Comparison of ENCODE assay signal across 15 cellular contexts in genomic region chr11:88384004-88384677, GRCh38. TPM values are rescaled to one million over a fixed set of nuclear protein-coding genes. Genes with fewer than 3 reads are reported as not detected.
DNase-seq lines count a peak whose midpoint lies in the region; ATAC-seq, FAIRE-seq and TF ChIP-seq lines count a peak whose summit lies in the region.
"Had no signal": no experiment of that assay in that cellular context is flagged by ENCODE, and none has a peak within 500 bp of the region (broad histone marks: within the 10 kb centered on the region; RNA-seq: fewer than 3 reads in every experiment).

No MANE protein-coding gene starts in this region.

- H3K4me3 ChIP-seq in OCI-LY3 (ENCODE audit: low read length) (no peak overlapping the region), cardiac fibroblast (replicated peaks in 1 of 2; ENCODE audit: low read depth in 2 of 2, low read length in 2 of 2) (no peak overlapping the region), mesodermal cell (ENCODE audit: extremely low read depth, insufficient read depth, low read length, poor library complexity, severe bottlenecking) (no peak overlapping the region)
- H3K4me3 ChIP-seq: left lung, stomach had no signal

- H3K36me3 Mint-ChIP-seq in activated T-helper 1 cell treated with anti-CD3 and anti-CD28 coated beads, Interleukin-12 subunit alpha, Interleukin-12 subunit beta, Interleukin-2, Interleukin-4 antibody, amounts not matched to agents 30 ng/mL and 10 ng/mL and 1 ng/mL, durations not matched to agents 14 hours and 24 hours and 36 hours (ENCODE audit: low read depth), result peaks cover 2% of the 10 kb centered on the region
- H3K36me3 Mint-ChIP-seq: natural killer cell treated with Interleukin-12 subunit alpha and Interleukin-12 subunit beta and Interleukin-15 and Interleukin-18, amount 100 ng/mL, for 72 hours had no signal

- no peak overlapping the region for H3K9ac ChIP-seq in OCI-LY3 (ENCODE audit: low read length)

- H3K27ac ChIP-seq in OCI-LY3 (ENCODE audit: low read length), result no peak overlapping the region
- H3K27ac ChIP-seq in mesodermal cell (ENCODE audit: low read depth, low read length, severe bottlenecking), result peak overlapping the region; percentile 77
- H3K27ac ChIP-seq: left lung, stomach had no signal

- H2AFZ ChIP-seq in OCI-LY3 (ENCODE audit: low read depth, low read length), result peak overlapping the region; percentile 11; the same call in 1 of the 2 replicates

- peaks cover 3% of the 10 kb centered on the region for H3K27me3 Mint-ChIP-seq in activated T-helper 1 cell treated with anti-CD3 and anti-CD28 coated beads, Interleukin-12 subunit alpha, Interleukin-12 subunit beta, Interleukin-2, Interleukin-4 antibody, amounts not matched to agents 30 ng/mL and 10 ng/mL and 1 ng/mL, durations not matched to agents 14 hours and 24 hours and 36 hours (ENCODE audit: insufficient read depth)
- H3K27me3 Mint-ChIP-seq: natural killer cell treated with Interleukin-12 subunit alpha and Interleukin-12 subunit beta and Interleukin-15 and Interleukin-18, amount 100 ng/mL, for 72 hours had no signal

- H3K27ac Mint-ChIP-seq in activated T-helper 1 cell treated with anti-CD3 and anti-CD28 coated beads, Interleukin-12 subunit alpha, Interleukin-12 subunit beta, Interleukin-2, Interleukin-4 antibody, amounts not matched to agents 30 ng/mL and 10 ng/mL and 1 ng/mL, durations not matched to agents 14 hours and 24 hours and 36 hours, result no peak overlapping the region
- H3K27ac Mint-ChIP-seq: activated T-cell treated with anti-CD3 and anti-CD28 coated beads, Interleukin-2, amount 50 U/mL, for 72 hours; natural killer cell treated with Interleukin-12 subunit alpha and Interleukin-12 subunit beta and Interleukin-15 and Interleukin-18, amount 100 ng/mL, for 72 hours had no signal

- no peak overlapping the region for H3K4me2 ChIP-seq in OCI-LY3 (ENCODE audit: low read length)

- no peaks in the 10 kb centered on the region for H3K36me3 ChIP-seq in OCI-LY3 (replicated peaks; ENCODE audit: low read depth, low read length)
- H3K36me3 ChIP-seq in mesodermal cell (ENCODE audit: control insufficient read depth, insufficient read depth, low read length), result no peaks in the 10 kb centered on the region
- H3K36me3 ChIP-seq: BE2C, left lung, stomach had no signal

- TF ChIP-seq CTCF in OCI-LY3 (IDR thresholded peaks at IDR 0.05; ENCODE audit: low read depth, low read length) (no peak), cardiac fibroblast (IDR thresholded peaks at IDR 0.05; ENCODE audit: low read depth, low read length) (no peak), D721Med (IDR thresholded peaks at IDR 0.05; ENCODE audit: insufficient read depth, missing control alignments) (no peak)

- H3K4me1 ChIP-seq in OCI-LY3 (ENCODE audit: low read length) (peaks cover 10% of the 10 kb centered on the region), mesodermal cell (ENCODE audit: control insufficient read depth, insufficient read depth, low read length, poor library complexity, severe bottlenecking) (peaks cover 8% of the 10 kb centered on the region)
- H3K4me1 ChIP-seq: BE2C, left lung, stomach had no signal

- FAIRE-seq in D721Med (lab: Jason Lieb, UNC), result no peak

- intact Hi-C loops in activated T-helper 1 cell treated with anti-CD3 and anti-CD28 coated beads, Interleukin-12 subunit alpha, Interleukin-12 subunit beta, Interleukin-2, Interleukin-4 antibody, amounts not matched to agents 30 ng/mL and 10 ng/mL and 1 ng/mL, durations not matched to agents 14 hours and 24 hours and 36 hours (cut with micrococcal nuclease), result no loop called here

- DNase-seq in EH (ENCODE audit: low read depth), result peak; percentile 40
- DNase-seq in cardiac fibroblast (ENCODE audit: low read depth in 2 of 2), result peak; percentile 34 to 68
- no peak for DNase-seq in KG1 (lab: John Stamatoyannopoulos, UW)
- DNase-seq in activated T-helper 1 cell treated with anti-CD3 and anti-CD28 coated beads, Interleukin-12 subunit alpha, Interleukin-12 subunit beta, Interleukin-2, Interleukin-4 antibody, amounts not matched to agents 30 ng/mL and 10 ng/mL and 1 ng/mL, durations not matched to agents 14 hours and 24 hours and 36 hours (ENCODE audit: low spot score), result no peak
- no peak for DNase-seq in D721Med (ENCODE audit: insufficient read length, low spot score)
- DNase-seq: activated T-cell treated with anti-CD3 and anti-CD28 coated beads, Interleukin-2, amount 50 U/mL, for 72 hours; BE2C; effector CD4-positive, alpha-beta T cell; Karpas-422; left lung; stomach had no signal

- WGBS in mesodermal cell (ENCODE audit: insufficient coverage in 2 of 2), 2 experiments, result 80 to 88% methylated on average over 3 of the region's 4 CpGs

- H3K27me3 ChIP-seq in OCI-LY3 (ENCODE audit: low read depth, low read length), result no peaks in the 10 kb centered on the region
- H3K27me3 ChIP-seq: BE2C, left lung, stomach had no signal

- no peaks in the 10 kb centered on the region for H3K9me3 ChIP-seq in OCI-LY3 (ENCODE audit: insufficient read depth, low read length)
- H3K9me3 ChIP-seq in mesodermal cell (ENCODE audit: control insufficient read depth, low read length), result no peaks in the 10 kb centered on the region
- H3K9me3 ChIP-seq: BE2C, left lung, stomach had no signal

- H4K20me1 ChIP-seq in OCI-LY3 (ENCODE audit: insufficient read depth, low read length), result no peaks in the 10 kb centered on the region

- no peak for ATAC-seq in GM21786 (IDR thresholded peaks at IDR 0.05; ENCODE audit: unreplicated experiment)
- ATAC-seq: activated T-cell treated with anti-CD3 and anti-CD28 coated beads, Interleukin-2, amount 50 U/mL, for 72 hours; left lung; natural killer cell treated with Interleukin-12 subunit alpha and Interleukin-12 subunit beta and Interleukin-15 and Interleukin-18, amount 100 ng/mL, for 72 hours had no signal

- no peaks in the 10 kb centered on the region for H3K79me2 ChIP-seq in OCI-LY3 (ENCODE audit: low read length)

- H3K4me3 Mint-ChIP-seq in activated T-helper 1 cell treated with anti-CD3 and anti-CD28 coated beads, Interleukin-12 subunit alpha, Interleukin-12 subunit beta, Interleukin-2, Interleukin-4 antibody, amounts not matched to agents 30 ng/mL and 10 ng/mL and 1 ng/mL, durations not matched to agents 14 hours and 24 hours and 36 hours, result no peak overlapping the region
- H3K4me3 Mint-ChIP-seq: activated T-cell treated with anti-CD3 and anti-CD28 coated beads, Interleukin-2, amount 50 U/mL, for 72 hours; natural killer cell treated with Interleukin-12 subunit alpha and Interleukin-12 subunit beta and Interleukin-15 and Interleukin-18, amount 100 ng/mL, for 72 hours had no signal

- no peaks in the 10 kb centered on the region for H3K9me3 Mint-ChIP-seq in activated T-helper 1 cell treated with anti-CD3 and anti-CD28 coated beads, Interleukin-12 subunit alpha, Interleukin-12 subunit beta, Interleukin-2, Interleukin-4 antibody, amounts not matched to agents 30 ng/mL and 10 ng/mL and 1 ng/mL, durations not matched to agents 14 hours and 24 hours and 36 hours
- H3K9me3 Mint-ChIP-seq: activated T-cell treated with anti-CD3 and anti-CD28 coated beads, Interleukin-2, amount 50 U/mL, for 72 hours; natural killer cell treated with Interleukin-12 subunit alpha and Interleukin-12 subunit beta and Interleukin-15 and Interleukin-18, amount 100 ng/mL, for 72 hours had no signal

- H3K4me1 Mint-ChIP-seq in activated T-helper 1 cell treated with anti-CD3 and anti-CD28 coated beads, Interleukin-12 subunit alpha, Interleukin-12 subunit beta, Interleukin-2, Interleukin-4 antibody, amounts not matched to agents 30 ng/mL and 10 ng/mL and 1 ng/mL, durations not matched to agents 14 hours and 24 hours and 36 hours (ENCODE audit: low read depth), result peaks cover 6% of the 10 kb centered on the region

RNA-seq across cellular contexts. Expression of gene CTSC, which starts 46.6 kb away (rescaled TPM):
- polyA plus RNA-seq in mesodermal cell (2013, experiment 1 of 2), result 201 TPM
- polyA plus RNA-seq in mesodermal cell (2013, experiment 2 of 2), result 194 TPM
- total RNA-seq in activated T-helper 1 cell treated with anti-CD3 and anti-CD28 coated beads, Interleukin-12 subunit alpha, Interleukin-12 subunit beta, Interleukin-2, Interleukin-4 antibody, amounts not matched to agents 30 ng/mL and 10 ng/mL and 1 ng/mL, durations not matched to agents 14 hours and 24 hours and 36 hours, result 99.4 and 99.6 TPM in 2 replicates

Comparison
In these comparisons a context has a peak if more than half of its experiments do, and no peak if none do; other contexts are left out.
1. DNase-seq: peak in EH (single experiment) and cardiac fibroblast (2 of 2); none in KG1 (single experiment), activated T-helper 1 cell treated with anti-CD3 and anti-CD28 coated beads, Interleukin-12 subunit alpha, Interleukin-12 subunit beta, Interleukin-2, Interleukin-4 antibody, amounts not matched to agents 30 ng/mL and 10 ng/mL and 1 ng/mL, durations not matched to agents 14 hours and 24 hours and 36 hours (single experiment) and D721Med (single experiment).